Comparison of ENCODE assay signal across 9 cellular contexts in the genomic region with DNA sequence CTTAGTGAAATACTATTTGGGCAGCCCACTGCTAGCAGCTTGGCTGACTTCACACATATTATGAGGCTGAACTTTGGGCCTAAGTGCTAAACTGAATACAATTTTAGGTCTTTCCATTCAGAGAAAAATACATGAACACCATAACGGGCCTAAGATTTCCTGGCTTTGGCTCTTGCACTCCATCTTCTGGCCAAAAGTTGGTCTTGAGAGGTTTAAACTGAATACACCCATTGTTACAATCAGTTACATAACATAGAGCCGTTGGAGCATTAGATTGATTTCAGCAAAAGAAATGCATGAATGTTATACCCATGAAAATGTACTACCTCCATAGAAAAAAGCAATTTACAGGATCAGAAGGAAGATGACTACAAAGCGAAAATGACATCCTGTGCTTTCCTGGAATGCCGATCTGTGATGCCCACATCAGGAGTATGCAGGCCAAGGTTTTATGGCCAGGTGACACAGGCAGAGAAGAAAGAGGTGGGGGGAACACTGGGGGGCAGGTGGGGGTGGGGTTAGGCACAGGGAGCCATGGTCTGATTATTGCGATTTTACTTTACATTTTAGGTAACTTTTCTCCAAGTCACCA. TPM values are rescaled to one million over a fixed set of nuclear protein-coding genes. Genes with fewer than 3 reads are reported as not detected.
DNase-seq lines count a peak whose midpoint lies in the region; ATAC-seq and TF ChIP-seq lines count a peak whose summit lies in the region.
"Had no signal": no experiment of that assay in that cellular context is flagged by ENCODE, and none has a peak within 500 bp of the region (broad histone marks: within the 10 kb centered on the region; RNA-seq: fewer than 3 reads in every experiment).

No MANE protein-coding gene starts in this region.

- H3K4me3 Mint-ChIP-seq in CD14-positive monocyte (no peak overlapping the region), GM23338 (no peak overlapping the region)
- H3K4me3 Mint-ChIP-seq in activated naive CD4-positive, alpha-beta T cell treated with anti-CD3 and anti-CD28 coated beads for 36 hours, result no peak overlapping the region
- no peak overlapping the region for H3K4me3 Mint-ChIP-seq in activated T-helper 2 cell treated with anti-CD3 and anti-CD28 coated beads, Interferon-gamma antibody, Interleukin-2, Interleukin-4, amounts not matched to agents 10 μg/mL and 5 μg/mL and 100 μg/mL, durations not matched to agents 14 hours and 24 hours and 36 hours (ENCODE audit: low read depth)
- H3K4me3 Mint-ChIP-seq: naive B cell had no signal

- no peaks in the 10 kb centered on the region for H3K27me3 ChIP-seq in GM23338 (ENCODE audit: insufficient read depth)

- H3K36me3 ChIP-seq in GM23338 (ENCODE audit: insufficient read depth), result no peaks in the 10 kb centered on the region

- no peaks in the 10 kb centered on the region for H3K9me3 Mint-ChIP-seq in CD14-positive monocyte
- H3K9me3 Mint-ChIP-seq in GM23338, result no peaks in the 10 kb centered on the region
- H3K9me3 Mint-ChIP-seq in activated naive CD4-positive, alpha-beta T cell treated with anti-CD3 and anti-CD28 coated beads for 36 hours, result no peaks in the 10 kb centered on the region
- no peaks in the 10 kb centered on the region for H3K9me3 Mint-ChIP-seq in activated T-helper 2 cell treated with anti-CD3 and anti-CD28 coated beads, Interferon-gamma antibody, Interleukin-2, Interleukin-4, amounts not matched to agents 10 μg/mL and 5 μg/mL and 100 μg/mL, durations not matched to agents 14 hours and 24 hours and 36 hours
- H3K9me3 Mint-ChIP-seq: naive B cell had no signal

- peak; percentile 77 for ATAC-seq in GM23338

- H3K79me2 ChIP-seq in GM23338 (replicated peaks; ENCODE audit: insufficient read depth), result no peaks in the 10 kb centered on the region

- no peaks in the 10 kb centered on the region for H3F3A ChIP-seq in GM23338 (replicated peaks; ENCODE audit: low read depth)

- H3K27ac ChIP-seq in GM23338 (ENCODE audit: low read depth), result no peak overlapping the region

- H3K4me2 ChIP-seq in GM23338, result no peak overlapping the region

- CTCF ChIA-PET in activated naive CD4-positive, alpha-beta T cell treated with anti-CD3 and anti-CD28 coated beads for 36 hours (lab: Charles Lee), result interaction anchor here (0.6 to 1.2 kb wide), 4 partner anchors 8 to 214 kb away, joined by 3 read pairs; no protein-coding TSS in a partner anchor

- peaks cover 3 to 10% (median 7%) of the 10 kb centered on the region in 3 donors for H3K27me3 Mint-ChIP-seq in CD14-positive monocyte (ENCODE audit: low read depth in 3 of 3)
- H3K27me3 Mint-ChIP-seq in GM23338 (ENCODE audit: insufficient read depth, low read depth, poor library complexity), result peaks cover 4% of the 10 kb centered on the region
- H3K27me3 Mint-ChIP-seq in activated naive CD4-positive, alpha-beta T cell treated with anti-CD3 and anti-CD28 coated beads for 36 hours (ENCODE audit: low read depth), result no peaks in the 10 kb centered on the region
- H3K27me3 Mint-ChIP-seq in activated T-helper 2 cell treated with anti-CD3 and anti-CD28 coated beads, Interferon-gamma antibody, Interleukin-2, Interleukin-4, amounts not matched to agents 10 μg/mL and 5 μg/mL and 100 μg/mL, durations not matched to agents 14 hours and 24 hours and 36 hours (ENCODE audit: low read depth), result peaks cover 24% of the 10 kb centered on the region

- intact Hi-C loops in CD14-positive monocyte (cut with micrococcal nuclease), result loop anchor here in 1 of 2 donors (5.0 kb wide), 1 partner anchor 231 kb away; no protein-coding TSS in a partner anchor
- intact Hi-C loops in activated naive CD4-positive, alpha-beta T cell treated with anti-CD3 and anti-CD28 coated beads for 36 hours (cut with micrococcal nuclease), result loop anchor here (1.0 to 10.0 kb wide), 4 partner anchors 141 to 489 kb away; no protein-coding TSS in a partner anchor
- intact Hi-C loops in head of caudate nucleus (cut with DNase I), result no loop called here
- intact Hi-C loops in activated T-helper 2 cell treated with anti-CD3 and anti-CD28 coated beads, Interferon-gamma antibody, Interleukin-2, Interleukin-4, amounts not matched to agents 10 μg/mL and 5 μg/mL and 100 μg/mL, durations not matched to agents 14 hours and 24 hours and 36 hours (cut with micrococcal nuclease), result loop anchor here (2.0 to 5.0 kb wide), 2 partner anchors 236 to 488 kb away; no protein-coding TSS in a partner anchor

- no peak for DNase-seq in CD14-positive monocyte (ENCODE audit: low spot score)
- DNase-seq in GM23338 (ENCODE audit: low spot score), result peak; percentile 74
- DNase-seq in NCI-H748 treated with DMSO at 0.1 percent for 48 hours (lab: John Stamatoyannopoulos, UW), result peak; percentile 89
- DNase-seq in activated naive CD4-positive, alpha-beta T cell treated with anti-CD3 and anti-CD28 coated beads for 36 hours, result peak; percentile 66
- DNase-seq in head of caudate nucleus, result peak in 38 of 42 donors; percentile 18 to 87 (median 72)
- no peak for DNase-seq in retinal pigment epithelial cell (ENCODE audit: low read depth)
- no peak for DNase-seq in NCI-H446 treated with DMSO at 0.1 percent for 48 hours (lab: John Stamatoyannopoulos, UW)
- DNase-seq in activated T-helper 2 cell treated with anti-CD3 and anti-CD28 coated beads, Interferon-gamma antibody, Interleukin-2, Interleukin-4, amounts not matched to agents 10 μg/mL and 5 μg/mL and 100 μg/mL, durations not matched to agents 14 hours and 24 hours and 36 hours (ENCODE audit: low spot score), result no peak
- DNase-seq: naive B cell had no signal

- H3K36me3 Mint-ChIP-seq in CD14-positive monocyte (no peaks in the 10 kb centered on the region), GM23338 (ENCODE audit: low read depth) (no peaks in the 10 kb centered on the region)
- H3K36me3 Mint-ChIP-seq in activated naive CD4-positive, alpha-beta T cell treated with anti-CD3 and anti-CD28 coated beads for 36 hours (ENCODE audit: low read depth), result no peaks in the 10 kb centered on the region
- no peaks in the 10 kb centered on the region for H3K36me3 Mint-ChIP-seq in activated T-helper 2 cell treated with anti-CD3 and anti-CD28 coated beads, Interferon-gamma antibody, Interleukin-2, Interleukin-4, amounts not matched to agents 10 μg/mL and 5 μg/mL and 100 μg/mL, durations not matched to agents 14 hours and 24 hours and 36 hours (ENCODE audit: low read depth)
- H3K36me3 Mint-ChIP-seq: naive B cell had no signal

- H3K4me3 ChIP-seq in GM23338, result no peak overlapping the region
- H3K4me3 ChIP-seq in retinal pigment epithelial cell (ENCODE audit: low read length), result no peak overlapping the region

- H3K9me2 ChIP-seq in GM23338 (ENCODE audit: insufficient read depth), result no peaks in the 10 kb centered on the region

- H3K27ac Mint-ChIP-seq in CD14-positive monocyte (no peak overlapping the region), GM23338 (no peak overlapping the region)
- no peak overlapping the region for H3K27ac Mint-ChIP-seq in activated naive CD4-positive, alpha-beta T cell treated with anti-CD3 and anti-CD28 coated beads for 36 hours
- no peak overlapping the region for H3K27ac Mint-ChIP-seq in activated T-helper 2 cell treated with anti-CD3 and anti-CD28 coated beads, Interferon-gamma antibody, Interleukin-2, Interleukin-4, amounts not matched to agents 10 μg/mL and 5 μg/mL and 100 μg/mL, durations not matched to agents 14 hours and 24 hours and 36 hours
- H3K27ac Mint-ChIP-seq: naive B cell had no signal

- H2AFZ ChIP-seq in GM23338, result no peak overlapping the region

- no peaks in the 10 kb centered on the region for H4K20me1 ChIP-seq in GM23338 (replicated peaks; ENCODE audit: insufficient read depth)

- 0 out of 2 replicates have a peak, but pooled peaks cover 2% of the 10 kb centered on the region for H3K4me1 ChIP-seq in GM23338 (ENCODE audit: insufficient read depth)

- TF ChIP-seq CTCF in CD14-positive monocyte (IDR thresholded peaks at IDR 0.05), result peak; percentile 10
- TF ChIP-seq CTCF in GM23338 (conservative IDR thresholded peaks at IDR 0.05; ENCODE audit: low read depth in 2 of 2), result peak; percentile 85 to 94
- TF ChIP-seq CTCF in retinal pigment epithelial cell (conservative IDR thresholded peaks at IDR 0.05; ENCODE audit: low read depth, low read length), result peak; percentile 82

- H3K4me1 Mint-ChIP-seq in CD14-positive monocyte (no peaks in the 10 kb centered on the region), GM23338 (peaks cover 12% of the 10 kb centered on the region)
- no peaks in the 10 kb centered on the region for H3K4me1 Mint-ChIP-seq in activated naive CD4-positive, alpha-beta T cell treated with anti-CD3 and anti-CD28 coated beads for 36 hours (ENCODE audit: low read depth)
- H3K4me1 Mint-ChIP-seq in activated T-helper 2 cell treated with anti-CD3 and anti-CD28 coated beads, Interferon-gamma antibody, Interleukin-2, Interleukin-4, amounts not matched to agents 10 μg/mL and 5 μg/mL and 100 μg/mL, durations not matched to agents 14 hours and 24 hours and 36 hours (ENCODE audit: low read depth), result peaks cover 6% of the 10 kb centered on the region
- H3K4me1 Mint-ChIP-seq: naive B cell had no signal

TF ChIP-seq in GM23338, 12 proteins besides CTCF, POLR2A, EP300 and RAD21 (continues in another document):
- TF ChIP-seq ZNF114 (CRISPR knock-in tag; IDR thresholded peaks at IDR 0.05) (no peak), EZH2phosphoT487 (IDR thresholded peaks at IDR 0.05; ENCODE audit: unreplicated experiment) (no peak), NANOG (IDR thresholded peaks at IDR 0.05; ENCODE audit: borderline replicate concordance) (no peak)

RNA-seq across cellular contexts. Expression of a gene that starts 11.1 kb away (rescaled TPM):
- polyA plus RNA-seq in CD14-positive monocyte (not detected), GM23338 (2016; fragmentation: Nextera tagmentation; extraction: Ambion mirVana) (17.9 and 18.2 TPM in 2 replicates)
- total RNA-seq in GM23338 (2014; rRNA removed; shearing (Covaris generic)), result 33.4 and 37.4 TPM in 2 replicates
- total RNA-seq in activated naive CD4-positive, alpha-beta T cell treated with anti-CD3 and anti-CD28 coated beads for 36 hours, result under 1 TPM; 0.52 to 0.69 TPM
- 0.07 and 0.14 TPM in 2 replicates for total RNA-seq in activated T-helper 2 cell treated with anti-CD3 and anti-CD28 coated beads, Interferon-gamma antibody, Interleukin-2, Interleukin-4, amounts not matched to agents 10 μg/mL and 5 μg/mL and 100 μg/mL, durations not matched to agents 14 hours and 24 hours and 36 hours

Comparison
In these comparisons a context has a peak if more than half of its experiments do, and no peak if none do; other contexts are left out.
1. DNase-seq: peak in GM23338 (single experiment), NCI-H748 treated with DMSO at 0.1 percent for 48 hours (single experiment), activated naive CD4-positive, alpha-beta T cell treated with anti-CD3 and anti-CD28 coated beads for 36 hours (single experiment) and head of caudate nucleus (38 of 42); none in CD14-positive monocyte (single experiment), retinal pigment epithelial cell (single experiment), NCI-H446 treated with DMSO at 0.1 percent for 48 hours (single experiment) and activated T-helper 2 cell treated with anti-CD3 and anti-CD28 coated beads, Interferon-gamma antibody, Interleukin-2, Interleukin-4, amounts not matched to agents 10 μg/mL and 5 μg/mL and 100 μg/mL, durations not matched to agents 14 hours and 24 hours and 36 hours (single experiment).
2. CTCF ChIP-seq: peak in every context shown above with its lines; median percentile 90 in GM23338; 82 in retinal pigment epithelial cell; 10 in CD14-positive monocyte.
3. RNA of a gene that starts 11.1 kb away (total RNA-seq): 33.4 to 37.4 TPM in GM23338; 0.52 to 0.69 TPM in activated naive CD4-positive, alpha-beta T cell treated with anti-CD3 and anti-CD28 coated beads for 36 hours and 0.07 to 0.14 TPM in activated T-helper 2 cell treated with anti-CD3 and anti-CD28 coated beads, Interferon-gamma antibody, Interleukin-2, Interleukin-4, amounts not matched to agents 10 μg/mL and 5 μg/mL and 100 μg/mL, durations not matched to agents 14 hours and 24 hours and 36 hours; every median in the first group is over 10 times any median in the second.